In genomic region chr17:7021993-7022778, GRCh38 we compare ENCODE assay signal across 1 cellular context.
TF ChIP-seq lines count a peak whose summit lies in the region.

No MANE protein-coding gene starts in this region.

TF ChIP-seq in HepG2, 621 proteins besides CTCF, POLR2A, EP300 and RAD21 (continued from another document and continues in another):
- TF ChIP-seq ASH2L (IDR thresholded peaks at IDR 0.05; ENCODE audit: insufficient read length, low read depth, low read length): no peak
- no peak for TF ChIP-seq POGK (CRISPR knock-in tag; conservative IDR thresholded peaks at IDR 0.05)
- TF ChIP-seq HOXA7 (CRISPR knock-in tag; IDR thresholded peaks at IDR 0.05): no peak
- no peak for TF ChIP-seq FOXC1 (CRISPR knock-in tag; IDR thresholded peaks at IDR 0.05; ENCODE audit: borderline replicate concordance)
- TF ChIP-seq CEBPB (IDR thresholded peaks at IDR 0.05; ENCODE audit: borderline replicate concordance, low read depth, low read length): no peak
- TF ChIP-seq RBM39 (IDR thresholded peaks at IDR 0.05; ENCODE audit: low read depth, low read length, poor library complexity, severe bottlenecking): no peak
- no peak for TF ChIP-seq ZNF672 (CRISPR knock-in tag; IDR thresholded peaks at IDR 0.05)
- TF ChIP-seq HIC2 (CRISPR knock-in tag; IDR thresholded peaks at IDR 0.05; ENCODE audit: low read depth): no peak
- TF ChIP-seq IKZF1 (IDR thresholded peaks at IDR 0.05): no peak
- no peak for TF ChIP-seq GABPA (IDR thresholded peaks at IDR 0.05; ENCODE audit: low read depth, low read length)
- TF ChIP-seq GABPA (CRISPR knock-in tag; IDR thresholded peaks at IDR 0.05; ENCODE audit: low read depth): no peak
- TF ChIP-seq ATRX (CRISPR knock-in tag; IDR thresholded peaks at IDR 0.05; ENCODE audit: borderline replicate concordance): no peak
- no peak for TF ChIP-seq RORA (CRISPR knock-in tag; IDR thresholded peaks at IDR 0.05)
- TF ChIP-seq RARA (CRISPR knock-in tag; IDR thresholded peaks at IDR 0.05): no peak
- TF ChIP-seq NCOA1 (CRISPR knock-in tag; IDR thresholded peaks at IDR 0.05): no peak
- TF ChIP-seq NR2C2 (CRISPR knock-in tag; IDR thresholded peaks at IDR 0.05; ENCODE audit: borderline replicate concordance): no peak
- no peak for TF ChIP-seq ARID3A (IDR thresholded peaks at IDR 0.05; ENCODE audit: low read depth, low read length)
- TF ChIP-seq ONECUT2 (CRISPR knock-in tag; IDR thresholded peaks at IDR 0.05): no peak
- no peak for TF ChIP-seq GRHL1 (CRISPR knock-in tag; conservative IDR thresholded peaks at IDR 0.05)
- no peak for TF ChIP-seq ISL2 (CRISPR knock-in tag; IDR thresholded peaks at IDR 0.05)
- TF ChIP-seq BCL3 (CRISPR knock-in tag; IDR thresholded peaks at IDR 0.05): no peak
- no peak for TF ChIP-seq HCFC1 (IDR thresholded peaks at IDR 0.05; ENCODE audit: low read depth, low read length)
- no peak for TF ChIP-seq BATF2 (CRISPR knock-in tag; IDR thresholded peaks at IDR 0.05)
- no peak for TF ChIP-seq KDM1A (CRISPR knock-in tag; IDR thresholded peaks at IDR 0.05)
- peak; percentile 57; the same call in 1 of the 2 replicates for TF ChIP-seq RBFOX2 (IDR thresholded peaks at IDR 0.05; ENCODE audit: low read depth, low read length)
- TF ChIP-seq MLX (CRISPR knock-in tag; IDR thresholded peaks at IDR 0.05): no peak
- TF ChIP-seq ZMYM2 (CRISPR knock-in tag; IDR thresholded peaks at IDR 0.05): peak; percentile 75
- no peak for TF ChIP-seq ZNF766 (CRISPR knock-in tag; IDR thresholded peaks at IDR 0.05; ENCODE audit: borderline replicate concordance)
- TF ChIP-seq ZNF333 (CRISPR knock-in tag; IDR thresholded peaks at IDR 0.05; ENCODE audit: borderline replicate concordance): no peak
- TF ChIP-seq KDM5B (CRISPR knock-in tag; IDR thresholded peaks at IDR 0.05; ENCODE audit: borderline replicate concordance): peak; percentile 59; the same call in 1 of the 2 replicates
- TF ChIP-seq KLF12 (CRISPR knock-in tag; IDR thresholded peaks at IDR 0.05; ENCODE audit: borderline replicate concordance): no peak
- no peak for TF ChIP-seq HMG20A (CRISPR knock-in tag; IDR thresholded peaks at IDR 0.05; ENCODE audit: borderline replicate concordance)
- TF ChIP-seq TBL1XR1 (IDR thresholded peaks at IDR 0.05; ENCODE audit: borderline replicate concordance, low read length, partially characterized antibody): no peak
- TF ChIP-seq ZBTB44 (CRISPR knock-in tag; IDR thresholded peaks at IDR 0.05): 0 out of 2 replicates have a peak, but pooled peaks have one; percentile 41
- TF ChIP-seq TAF1 (CRISPR knock-in tag; IDR thresholded peaks at IDR 0.05): no peak
- no peak for TF ChIP-seq ARID2 (CRISPR knock-in tag; IDR thresholded peaks at IDR 0.05; ENCODE audit: borderline replicate concordance)
- TF ChIP-seq GLMP (CRISPR knock-in tag; IDR thresholded peaks at IDR 0.05; ENCODE audit: borderline replicate concordance): no peak
- TF ChIP-seq PPARG (CRISPR knock-in tag; conservative IDR thresholded peaks at IDR 0.05): 0 out of 2 replicates have a peak, but pooled peaks have one; percentile 20
- TF ChIP-seq ZFYVE20 (CRISPR knock-in tag; IDR thresholded peaks at IDR 0.05; ENCODE audit: borderline replicate concordance, low read depth): no peak
- no peak for TF ChIP-seq JUN (CRISPR knock-in tag; IDR thresholded peaks at IDR 0.05)
- no peak for TF ChIP-seq ZHX2 (IDR thresholded peaks at IDR 0.05; ENCODE audit: low read depth)
- TF ChIP-seq ZHX2 (CRISPR knock-in tag; IDR thresholded peaks at IDR 0.05; ENCODE audit: borderline replicate concordance): no peak
- peak; percentile 67; the same call in 1 of the 2 replicates for TF ChIP-seq ZNF274 (CRISPR knock-in tag; IDR thresholded peaks at IDR 0.05)
- no peak for TF ChIP-seq ZFP90 (CRISPR knock-in tag; IDR thresholded peaks at IDR 0.05; ENCODE audit: borderline replicate concordance)
- TF ChIP-seq TCF12 (IDR thresholded peaks at IDR 0.05): no peak
- TF ChIP-seq TCF12 (CRISPR knock-in tag; IDR thresholded peaks at IDR 0.05): no peak
- no peak for TF ChIP-seq SP5 (CRISPR knock-in tag; IDR thresholded peaks at IDR 0.05; ENCODE audit: borderline replicate concordance, low read depth)
- no peak for TF ChIP-seq ZNF564 (CRISPR knock-in tag; IDR thresholded peaks at IDR 0.05)
- TF ChIP-seq PHF5A (CRISPR knock-in tag; IDR thresholded peaks at IDR 0.05; ENCODE audit: low read depth, unreplicated experiment): no peak
